ENCODE assay signal across 8 cellular contexts in the genomic region with DNA sequence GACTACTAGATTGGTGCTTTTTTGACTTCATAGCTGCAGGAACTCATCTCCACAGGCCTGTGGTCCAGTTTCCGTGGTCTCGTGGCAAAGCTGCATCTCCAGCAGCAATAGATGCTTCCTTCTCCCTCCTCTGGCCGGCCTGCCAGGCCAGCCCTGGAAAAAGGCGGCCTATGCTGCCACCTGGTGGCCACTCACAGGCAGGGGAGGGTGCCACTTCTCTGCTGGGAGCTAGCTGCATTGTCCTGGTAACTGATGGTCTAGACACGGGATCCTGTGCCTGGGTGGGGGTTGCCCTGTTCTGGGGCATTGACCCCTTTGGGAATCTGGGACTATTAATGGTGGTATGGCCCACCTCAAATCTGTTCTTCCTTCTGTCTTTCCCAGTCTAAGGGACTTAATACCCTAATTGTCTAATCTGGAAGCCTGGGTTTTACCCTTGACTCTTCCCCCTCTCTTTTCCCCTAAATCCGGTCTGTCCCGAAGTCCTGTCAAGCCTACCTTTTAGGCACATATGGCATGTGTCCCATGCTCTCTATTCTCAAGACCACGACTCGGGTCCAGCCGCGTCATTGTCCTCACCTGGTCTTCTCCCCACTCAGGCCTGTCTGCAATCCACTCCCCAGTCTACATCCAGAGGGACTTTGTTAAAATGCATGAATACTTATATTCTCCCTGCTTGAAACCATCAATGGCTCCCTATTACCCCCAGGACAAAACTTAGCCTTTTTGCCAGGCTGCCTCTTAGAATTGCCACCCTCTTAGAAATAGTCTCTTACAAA. TPM values are rescaled to one million over a fixed set of nuclear protein-coding genes. Genes with fewer than 3 reads are reported as not detected.
DNase-seq lines count a peak whose midpoint lies in the region; ATAC-seq and TF ChIP-seq lines count a peak whose summit lies in the region.

No MANE protein-coding gene starts in this region.

- no peak overlapping the region for H3K27ac Mint-ChIP-seq in CD8-positive, alpha-beta memory T cell
- H3K27ac Mint-ChIP-seq in nephron progenitor cell: no peak overlapping the region

- H3F3A ChIP-seq in PC-3 (ENCODE audit: low read length, unreplicated experiment): no peaks in the 10 kb centered on the region

- H3K79me2 ChIP-seq in PC-3 (ENCODE audit: low read length): no peaks in the 10 kb centered on the region

- peaks cover 0 to 22% (median 6%) of the 10 kb centered on the region in 3 donors for H3K4me1 Mint-ChIP-seq in CD8-positive, alpha-beta memory T cell
- H3K4me1 Mint-ChIP-seq in nephron progenitor cell: peaks cover 15% of the 10 kb centered on the region

- no peak overlapping the region for H2AFZ ChIP-seq in PC-3 (ENCODE audit: low read length)

- H3K9me2 ChIP-seq in PC-3 (replicated peaks; ENCODE audit: low read length): no peaks in the 10 kb centered on the region

- no peaks in the 10 kb centered on the region for H3K4me1 ChIP-seq in CD8-positive, alpha-beta memory T cell (ENCODE audit: insufficient read depth, low read length)
- H3K4me1 ChIP-seq in PC-3 (ENCODE audit: insufficient read depth, low read length) (peaks cover 10% of the 10 kb centered on the region; the same call in 1 of the 2 replicates), esophagus squamous epithelium (peaks cover 4 to 23% (median 14%) of the 10 kb centered on the region in 3 donors)

- POLR2A ChIA-PET in CD8-positive, alpha-beta memory T cell (lab: Charles Lee): no interaction called here
- POLR2A ChIA-PET in PC-3 (lab: Charles Lee; ENCODE audit: unreplicated experiment): no interaction called here

- no peak overlapping the region for H3K4me3 Mint-ChIP-seq in CD8-positive, alpha-beta memory T cell
- H3K4me3 Mint-ChIP-seq in nephron progenitor cell: no peak overlapping the region

- intact Hi-C loops in PC-3 (cut with micrococcal nuclease): loop anchor here (1.0 kb wide), 2 partner anchors 225 to 251 kb away; no protein-coding TSS in a partner anchor
- intact Hi-C loops in esophagus squamous epithelium (cut with DNase I): loop anchor here (5.0 kb wide), 1 partner anchor 228 kb away; no protein-coding TSS in a partner anchor

- ATAC-seq in GM19455 (IDR thresholded peaks at IDR 0.05; ENCODE audit: unreplicated experiment) (peak; percentile 86), PC-3 (peak; percentile 87)
- ATAC-seq in stimulated activated naive CD8-positive, alpha-beta T cell treated with anti-CD3 and anti-CD28 coated beads, Interleukin-15, Interleukin-2, amounts not matched to agents 100 U/mL and 50 U/mL, for 24 hours: peak; percentile 84

- H3K36me3 Mint-ChIP-seq in CD8-positive, alpha-beta memory T cell: no peaks in the 10 kb centered on the region
- H3K36me3 Mint-ChIP-seq in nephron progenitor cell (ENCODE audit: low read depth): no peaks in the 10 kb centered on the region

- 32 to 45% methylated on average over 9 to 11 of the region's 11 CpGs for WGBS in esophagus squamous epithelium, 2 donors

- TF ChIP-seq CTCF in PC-3 (conservative IDR thresholded peaks at IDR 0.05; ENCODE audit: low read depth, low read length): peak; percentile 86
- TF ChIP-seq CTCF in esophagus squamous epithelium (IDR thresholded peaks at IDR 0.05): peak; percentile 92 to 97 (median 95)
- peak; percentile 96 for TF ChIP-seq CTCF in nephron progenitor cell (IDR thresholded peaks at IDR 0.05)

- H3K4me2 ChIP-seq in PC-3 (ENCODE audit: low read length): no peak overlapping the region

- CTCF ChIA-PET in CD8-positive, alpha-beta memory T cell (lab: Charles Lee): interaction anchor here (0.7 to 9.0 kb wide), 19 partner anchors 11 to 801 kb away, joined by 3 to 166 read pairs (median 4); a partner anchor contains a TSS
- CTCF ChIA-PET in PC-3 (lab: Charles Lee): interaction anchor here (0.5 to 2.1 kb wide), 5 partner anchors 11 to 255 kb away, joined by 3 to 34 read pairs (median 4); no protein-coding TSS in a partner anchor

- peaks cover 37 to 45% of the 10 kb centered on the region in 2 donors for H3K27me3 Mint-ChIP-seq in CD8-positive, alpha-beta memory T cell
- H3K27me3 Mint-ChIP-seq in nephron progenitor cell (ENCODE audit: low read depth, poor library complexity): peaks cover 73% of the 10 kb centered on the region

- no peak for TF ChIP-seq POLR2A in esophagus squamous epithelium (IDR thresholded peaks at IDR 0.05)

- peaks cover 0 to 7% (median 4%) of the 10 kb centered on the region in 5 donors for H3K9me3 Mint-ChIP-seq in CD8-positive, alpha-beta memory T cell
- H3K9me3 Mint-ChIP-seq in nephron progenitor cell: no peaks in the 10 kb centered on the region

- no peak overlapping the region for H3K4me3 ChIP-seq in CD8-positive, alpha-beta memory T cell (ENCODE audit: low read length)
- H3K4me3 ChIP-seq in PC-3 (ENCODE audit: low read length) (no peak overlapping the region), esophagus squamous epithelium (no peak overlapping the region)

- H4K20me1 ChIP-seq in PC-3 (ENCODE audit: low read length): no peaks in the 10 kb centered on the region

- no peak overlapping the region for H3K9ac ChIP-seq in PC-3 (ENCODE audit: low read length)

- no peaks in the 10 kb centered on the region for H3K9me3 ChIP-seq in CD8-positive, alpha-beta memory T cell (ENCODE audit: low read length)
- H3K9me3 ChIP-seq in PC-3 (ENCODE audit: low read length) (no peaks in the 10 kb centered on the region), esophagus squamous epithelium (peaks cover 0 to 7% (median 5%) of the 10 kb centered on the region in 3 donors)

- peak; percentile 58 to 79 (median 67) for DNase-seq in CD8-positive, alpha-beta memory T cell
- DNase-seq in HS-5 (ENCODE audit: low read depth) (peak; percentile 20), PC-3 (peak; percentile 75), activated T-cell treated with anti-CD3 and anti-CD28 coated beads for 48 hours (ENCODE audit: low read depth) (peak; percentile 73), esophagus squamous epithelium (lab: John Stamatoyannopoulos, UW) (no peak), nephron progenitor cell (peak; percentile 89)
- DNase-seq in stimulated activated naive CD8-positive, alpha-beta T cell treated with anti-CD3 and anti-CD28 coated beads, Interleukin-15, Interleukin-2, amounts not matched to agents 100 U/mL and 50 U/mL, for 24 hours: peak; percentile 84

- BruUV-seq in PC-3 (replicated peaks; lab: Mats Ljungman, UMichigan): no TSS peak

- H3K36me3 ChIP-seq in CD8-positive, alpha-beta memory T cell (ENCODE audit: insufficient read depth, low read length): no peaks in the 10 kb centered on the region
- H3K36me3 ChIP-seq in PC-3 (ENCODE audit: low read depth, low read length): no peaks in the 10 kb centered on the region
- no peaks in the 10 kb centered on the region for H3K36me3 ChIP-seq in esophagus squamous epithelium

- no peak overlapping the region for H3K27ac ChIP-seq in CD8-positive, alpha-beta memory T cell (ENCODE audit: low read depth, low read length)
- H3K27ac ChIP-seq in PC-3 (ENCODE audit: low read length) (no peak overlapping the region), esophagus squamous epithelium (no peak overlapping the region)

- peaks cover 6% of the 10 kb centered on the region for H3K27me3 ChIP-seq in CD8-positive, alpha-beta memory T cell (ENCODE audit: insufficient read depth, low read length, poor library complexity, severe bottlenecking)
- H3K27me3 ChIP-seq in PC-3 (ENCODE audit: low read length) (no peaks in the 10 kb centered on the region), esophagus squamous epithelium (peaks cover 0 to 4% (median 0%) of the 10 kb centered on the region in 4 donors)

RNA-seq across cellular contexts. Expression of a gene that starts 20.1 kb away (rescaled TPM):
- under 1 TPM; 0.27 to 0.44 TPM for total RNA-seq in CD8-positive, alpha-beta memory T cell
- polyA plus RNA-seq in CD8-positive, alpha-beta memory T cell: not detected
- 0.44 and 0.86 TPM in 2 replicates for total RNA-seq in PC-3 (2014; rRNA removed)
- 10 to 100 TPM; 15.6 to 36.1 (median 30.3) TPM for total RNA-seq in esophagus squamous epithelium
